Comparison of ENCODE assay signal across 1 cellular context in genomic region chr11:57425565-57426438, GRCh38.
TF ChIP-seq lines count a peak whose summit lies in the region.

No MANE protein-coding gene starts in this region.

TF ChIP-seq in GM12878, 131 proteins besides CTCF, POLR2A, EP300 and RAD21:
- 0 out of 2 replicates have a peak, but pooled peaks have one; percentile 39 for TF ChIP-seq SIN3A (IDR thresholded peaks at IDR 0.05; ENCODE audit: low read depth, low read length)
- 0 out of 2 replicates have a peak, but pooled peaks have one; percentile 42 for TF ChIP-seq MXI1 (IDR thresholded peaks at IDR 0.05; ENCODE audit: low read depth, low read length)
- TF ChIP-seq TAF1 (IDR thresholded peaks at IDR 0.05; ENCODE audit: borderline replicate concordance, low read depth, low read length) = 0 out of 2 replicates have a peak, but pooled peaks have one; percentile 7
- no peak for TF ChIP-seq TBL1XR1 (IDR thresholded peaks at IDR 0.05; ENCODE audit: low read depth, low read length)
- TF ChIP-seq EED (IDR thresholded peaks at IDR 0.05; ENCODE audit: low read depth) = 0 out of 2 replicates have a peak, but pooled peaks have one; percentile 20
- peak; percentile 47 to 65; a peak in 1 of 4 replicates for TF ChIP-seq BHLHE40 (IDR thresholded peaks at IDR 0.05; ENCODE audit: borderline replicate concordance in 1 of 2, low read depth in 2 of 2, low read length in 1 of 2)
- TF ChIP-seq IKZF2 (IDR thresholded peaks at IDR 0.05) = 0 out of 4 replicates have a peak, but pooled peaks of 1 of the 2 experiments have one; percentile 19
- TF ChIP-seq PAX8 (IDR thresholded peaks at IDR 0.05) = no peak
- TF ChIP-seq MYC (IDR thresholded peaks at IDR 0.05; ENCODE audit: insufficient read depth, insufficient read length, insufficient replicate concordance, low read length, severe bottlenecking) = peak; percentile 67
- TF ChIP-seq MAX (IDR thresholded peaks at IDR 0.05; ENCODE audit: low read depth, low read length) = peak; percentile 66
- TF ChIP-seq MEF2B (IDR thresholded peaks at IDR 0.05; ENCODE audit: partially characterized antibody, poor library complexity, severe bottlenecking) = peak; percentile 21
- peak; percentile 24; the same call in 1 of the 2 replicates for TF ChIP-seq YY1 (IDR thresholded peaks at IDR 0.05; ENCODE audit: low read depth, low read length)
- 0 out of 2 replicates have a peak, but pooled peaks have one; percentile 24 for TF ChIP-seq NKRF (conservative IDR thresholded peaks at IDR 0.05)
- peak; percentile 91 for TF ChIP-seq ZNF687 (IDR thresholded peaks at IDR 0.05)
- TF ChIP-seq E2F8 (IDR thresholded peaks at IDR 0.05; ENCODE audit: low read depth, partially characterized antibody) = no peak
- peak; percentile 18; the same call in 1 of the 2 replicates for TF ChIP-seq RAD51 (IDR thresholded peaks at IDR 0.05)
- TF ChIP-seq SUPT20H (IDR thresholded peaks at IDR 0.05; ENCODE audit: borderline replicate concordance, control insufficient read depth, low read depth, low read length) = no peak
- TF ChIP-seq ZNF24 (IDR thresholded peaks at IDR 0.05) = no peak
TF ChIP-seq in GM12878: peak in this region for 13.
